31 cellular contexts compared by ENCODE assay signal in the genomic region with DNA sequence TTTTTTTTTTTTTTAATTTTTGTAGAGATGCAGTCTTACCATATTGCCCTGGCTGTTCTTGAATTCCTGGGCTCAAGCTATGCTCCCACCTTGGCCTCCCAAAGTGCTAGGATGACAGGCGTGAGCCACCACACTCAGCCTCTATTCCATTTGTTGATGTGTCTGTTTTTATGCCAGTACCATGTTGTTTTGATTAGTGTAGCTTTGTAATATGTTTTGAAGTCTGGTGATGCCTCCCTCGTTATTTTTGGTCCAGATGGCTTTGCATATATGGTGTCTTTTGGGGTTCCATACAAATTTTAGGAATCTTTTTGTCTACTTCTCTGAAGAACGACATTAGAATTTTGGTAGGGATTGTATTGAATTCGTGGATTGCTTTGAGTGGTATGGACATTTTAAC.
DNase-seq lines count a peak whose midpoint lies in the region; ATAC-seq, FAIRE-seq and TF ChIP-seq lines count a peak whose summit lies in the region.
"Had no signal": no experiment of that assay in that cellular context is flagged by ENCODE, and none has a peak within 500 bp of the region (broad histone marks: within the 10 kb centered on the region; RNA-seq: fewer than 3 reads in every experiment).

No MANE protein-coding gene starts in this region.

- POLR2A ChIA-PET in HEK293 (lab: Yijun Ruan, JAX), result no interaction called here
- POLR2A ChIA-PET in K562 (lab: Yijun Ruan, JAX), result no interaction called here

- H3K27ac ChIP-seq in HEK293 (ENCODE audit: extremely low read depth, low read depth, low read length) (no peak overlapping the region), K562 (ENCODE audit: extremely low read depth, low read depth, low read length) (no peak overlapping the region)
- H3K27ac ChIP-seq: 22Rv1; A549; BLaER1; BLaER1 treated with 17β-estradiol and CSF1 and Interleukin-3, amounts not matched to agents 10 nM and 100 nM; C4-2B had no signal

- BruUV-seq in K562 (replicated peaks; lab: Mats Ljungman, UMichigan), result no TSS peak

- no peak for TF ChIP-seq EP300 in K562 (IDR thresholded peaks at IDR 0.05; ENCODE audit: low read length)

- in situ Hi-C loops in K562 (cut with MboI), result no loop called here

- no peak for TF ChIP-seq RAD21 in K562 (CRISPR knock-in tag; conservative IDR thresholded peaks at IDR 0.05 in 1 of 2, IDR thresholded peaks at IDR 0.05 in 1 of 2)

- intact Hi-C loops in K562 (cut with micrococcal nuclease), result no loop called here

- FAIRE-seq in K562 (lab: Jason Lieb, UNC), result no peak
- FAIRE-seq: A204.1, A549, D721Med had no signal

- ATAC-seq in K562 (no peak), HG02970 (IDR thresholded peaks at IDR 0.05; ENCODE audit: low FRiP score, unreplicated experiment) (no peak), HG03354 (IDR thresholded peaks at IDR 0.05; ENCODE audit: poor library complexity, severe bottlenecking, unreplicated experiment) (no peak)
- ATAC-seq: A549; CD8-positive, alpha-beta T cell had no signal

- no peak for DNase-seq in K562 (ENCODE audit: extremely low read depth in 1 of 4, low spot score in 3 of 4)
- DNase-seq: 8988T; ACHN; AML-193; BE2C; C1 segment of cervical spinal cord; Caco-2; Calu3; CD4-positive, alpha-beta memory T cell; CD4-positive, alpha-beta T cell; CD4-positive, CD25-positive, alpha-beta regulatory T cell; CD8-positive, alpha-beta memory T cell; CD8-positive, alpha-beta T cell; COR-L47; DMS 273 treated with DMSO at 0.1 percent for 48 hours; DMS153; DMS53; DMS79; DMS79 treated with DMSO at 0.1 percent for 48 hours; DND-41; EL had no signal

- no peak overlapping the region for H2AFZ ChIP-seq in K562 (ENCODE audit: low read depth, low read length)

- TF ChIP-seq POLR2A in K562 (conservative IDR thresholded peaks at IDR 0.05), result no peak

- H3K9me3 ChIP-seq in HEK293 (ENCODE audit: control insufficient read depth, insufficient read depth, low read depth, low read length), result no peaks in the 10 kb centered on the region
- 0 out of 2 replicates have a peak, but pooled peaks cover 5% of the 10 kb centered on the region for H3K9me3 ChIP-seq in K562 (replicated peaks; ENCODE audit: control insufficient read depth, insufficient read depth, low read depth, low read length)
- H3K9me3 ChIP-seq: A549, BE2C, Caco-2 had no signal

- CTCF ChIA-PET in HEK293 (lab: Yijun Ruan, JAX) (no interaction called here), K562 (lab: Yijun Ruan, JAX; ENCODE audit: low intra/inter-chr PET ratio) (no interaction called here)

- no peak for TF ChIP-seq CTCF in HEK293 (tag by site-specific recombination; IDR thresholded peaks at IDR 0.05)
- TF ChIP-seq CTCF in K562 (IDR thresholded peaks at IDR 0.05 in 2 of 3, conservative IDR thresholded peaks at IDR 0.05 in 1 of 3; ENCODE audit: insufficient read depth in 2 of 3, low read depth in 1 of 3, low read length in 3 of 3), result no peak

- H3K4me2 ChIP-seq in K562 (ENCODE audit: insufficient read depth, low read length), result no peak overlapping the region
- H3K4me2 ChIP-seq: A549; BLaER1; BLaER1 treated with 17β-estradiol and CSF1 and Interleukin-3, amounts not matched to agents 10 nM and 100 nM had no signal

- no peak overlapping the region for H3K9ac ChIP-seq in K562 (ENCODE audit: insufficient read depth in 1 of 2, low read depth in 2 of 2, low read length in 2 of 2)
- H3K9ac ChIP-seq: BLaER1; BLaER1 treated with 17β-estradiol and CSF1 and Interleukin-3, amounts not matched to agents 10 nM and 100 nM had no signal

- H3K4me1 ChIP-seq in HEK293 (ENCODE audit: control insufficient read depth, insufficient read depth, low read length) (no peaks in the 10 kb centered on the region), K562 (replicated peaks in 1 of 2; ENCODE audit: control insufficient read depth in 2 of 2, insufficient read depth in 2 of 2, low read length in 2 of 2) (no peaks in the 10 kb centered on the region)
- H3K4me1 ChIP-seq: A549; BE2C; BLaER1; BLaER1 treated with 17β-estradiol and CSF1 and Interleukin-3, amounts not matched to agents 10 nM and 100 nM; Caco-2 had no signal

- 15% methylated on average over 4 of the region's 4 CpGs for WGBS in K562 (ENCODE audit: insufficient coverage, low coverage, missing lambda C conversion rate)

- H3K36me3 ChIP-seq in HEK293 (ENCODE audit: control insufficient read depth in 2 of 2, insufficient read depth in 1 of 2, low read length in 2 of 2) (no peaks in the 10 kb centered on the region), K562 (ENCODE audit: control insufficient read depth, insufficient read depth, low read length) (no peaks in the 10 kb centered on the region)
- H3K36me3 ChIP-seq: BE2C; BLaER1; BLaER1 treated with 17β-estradiol and CSF1 and Interleukin-3, amounts not matched to agents 10 nM and 100 nM had no signal

- H3K79me2 ChIP-seq in K562 (ENCODE audit: control insufficient read depth, insufficient read depth, low read length), result no peaks in the 10 kb centered on the region

- H4K20me1 ChIP-seq in K562 (replicated peaks; ENCODE audit: control insufficient read depth, insufficient read depth, low read length), result no peaks in the 10 kb centered on the region
- H4K20me1 ChIP-seq: BLaER1; BLaER1 treated with 17β-estradiol and CSF1 and Interleukin-3, amounts not matched to agents 10 nM and 100 nM had no signal

- no peaks in the 10 kb centered on the region for H3K9me1 ChIP-seq in K562 (ENCODE audit: control insufficient read depth, insufficient read depth, low read length)

- no peaks in the 10 kb centered on the region for H3K27me3 ChIP-seq in K562 (ENCODE audit: control insufficient read depth in 2 of 2, insufficient read depth in 2 of 2, low read length in 2 of 2)
- H3K27me3 ChIP-seq: BE2C; BLaER1; BLaER1 treated with 17β-estradiol and CSF1 and Interleukin-3, amounts not matched to agents 10 nM and 100 nM had no signal

- H3K4me3 ChIP-seq in HEK293 (ENCODE audit: low read depth, low read length), result no peak overlapping the region
- H3K4me3 ChIP-seq in K562, result no peak overlapping the region
- H3K4me3 ChIP-seq: A549; BLaER1; BLaER1 treated with 17β-estradiol and CSF1 and Interleukin-3, amounts not matched to agents 10 nM and 100 nM had no signal

TF ChIP-seq in HEK293, 187 proteins besides CTCF, POLR2A, EP300 and RAD21:
- TF ChIP-seq SETDB1 (IDR thresholded peaks at IDR 0.05; ENCODE audit: insufficient read length, low read length) (peak; percentile 51), ZNF138 (tag by site-specific recombination; IDR thresholded peaks at IDR 0.05; ENCODE audit: borderline replicate concordance) (no peak)

TF ChIP-seq in K562, 482 proteins besides CTCF, POLR2A, EP300 and RAD21:
- peak; percentile 56; the same call in 1 of the 2 replicates for TF ChIP-seq BCOR (IDR thresholded peaks at IDR 0.05)
- no peak for TF ChIP-seq TBL1XR1 (IDR thresholded peaks at IDR 0.05; ENCODE audit: low read length in 2 of 2)
- TF ChIP-seq XRCC4 (IDR thresholded peaks at IDR 0.05; ENCODE audit: extremely low read depth, insufficient read depth, insufficient read length), result no peak
- no peak for TF ChIP-seq LCOR (CRISPR knock-in tag; IDR thresholded peaks at IDR 0.05)
- TF ChIP-seq CBX3 (IDR thresholded peaks at IDR 0.05; ENCODE audit: borderline replicate concordance in 1 of 2, low read length in 2 of 2), result peak in 1 of 2 experiments; percentile 47; a peak in 1 of 3 replicates
- no peak for TF ChIP-seq SRSF1 (IDR thresholded peaks at IDR 0.05; ENCODE audit: low read depth, low read length)
- no peak for TF ChIP-seq C11orf30 (IDR thresholded peaks at IDR 0.05; ENCODE audit: low read depth)
- peak; percentile 57; the same call in 1 of the 2 replicates for TF ChIP-seq TRIM28 (IDR thresholded peaks at IDR 0.05)
- TF ChIP-seq PHTF2 (CRISPR knock-in tag; IDR thresholded peaks at IDR 0.05), result no peak
- TF ChIP-seq RBFOX2 (IDR thresholded peaks at IDR 0.05; ENCODE audit: low read depth, low read length), result no peak
- TF ChIP-seq IRF2 (CRISPR knock-in tag; IDR thresholded peaks at IDR 0.05), result no peak
- TF ChIP-seq, protein P1, sequence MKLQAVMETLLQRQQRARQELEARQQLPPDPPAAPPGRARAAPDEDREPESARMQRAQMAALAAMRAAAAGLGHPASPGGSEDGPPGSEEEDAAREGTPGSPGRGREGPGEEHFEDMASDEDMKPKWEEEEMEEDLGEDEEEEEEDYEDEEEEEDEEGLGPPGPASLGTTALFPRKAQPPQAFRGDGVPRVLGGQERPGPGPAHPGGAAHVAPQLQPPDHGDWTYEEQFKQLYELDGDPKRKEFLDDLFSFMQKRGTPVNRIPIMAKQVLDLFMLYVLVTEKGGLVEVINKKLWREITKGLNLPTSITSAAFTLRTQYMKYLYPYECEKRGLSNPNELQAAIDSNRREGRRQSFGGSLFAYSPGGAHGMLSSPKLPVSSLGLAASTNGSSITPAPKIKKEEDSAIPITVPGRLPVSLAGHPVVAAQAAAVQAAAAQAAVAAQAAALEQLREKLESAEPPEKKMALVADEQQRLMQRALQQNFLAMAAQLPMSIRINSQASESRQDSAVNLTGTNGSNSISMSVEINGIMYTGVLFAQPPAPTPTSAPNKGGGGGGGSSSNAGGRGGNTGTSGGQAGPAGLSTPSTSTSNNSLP (IDR thresholded peaks at IDR 0.05; ENCODE audit: borderline replicate concordance, low read depth, low read length), result no peak
- TF ChIP-seq CBX1 (IDR thresholded peaks at IDR 0.05; ENCODE audit: low read depth), result 0 out of 2 replicates have a peak, but pooled peaks have one; percentile 31
- no peak for TF ChIP-seq SREBF1 (IDR thresholded peaks at IDR 0.05; ENCODE audit: borderline replicate concordance, low read depth, low read length)
